ENCODE assay signal across 1 cellular context in genomic region chr1:29284286-29284960, GRCh38.
TF ChIP-seq lines count a peak whose summit lies in the region.

No MANE protein-coding gene starts in this region.

TF ChIP-seq in GM23338, 12 proteins besides CTCF, POLR2A, EP300 and RAD21 (continued from another document):
- TF ChIP-seq ZNF462 (CRISPR knock-in tag; IDR thresholded peaks at IDR 0.05) (no peak), CREB1 (CRISPR knock-in tag; IDR thresholded peaks at IDR 0.05; ENCODE audit: low read depth) (no peak), EZH2 (IDR thresholded peaks at IDR 0.05; ENCODE audit: low read depth, unreplicated experiment) (no peak), REST (IDR thresholded peaks at IDR 0.05; ENCODE audit: unreplicated experiment) (no peak), ZNF114 (CRISPR knock-in tag; IDR thresholded peaks at IDR 0.05) (no peak)
TF ChIP-seq in GM23338: peak in this region for 0.
